Comparison of ENCODE assay signal across 32 cellular contexts in the genomic region with DNA sequence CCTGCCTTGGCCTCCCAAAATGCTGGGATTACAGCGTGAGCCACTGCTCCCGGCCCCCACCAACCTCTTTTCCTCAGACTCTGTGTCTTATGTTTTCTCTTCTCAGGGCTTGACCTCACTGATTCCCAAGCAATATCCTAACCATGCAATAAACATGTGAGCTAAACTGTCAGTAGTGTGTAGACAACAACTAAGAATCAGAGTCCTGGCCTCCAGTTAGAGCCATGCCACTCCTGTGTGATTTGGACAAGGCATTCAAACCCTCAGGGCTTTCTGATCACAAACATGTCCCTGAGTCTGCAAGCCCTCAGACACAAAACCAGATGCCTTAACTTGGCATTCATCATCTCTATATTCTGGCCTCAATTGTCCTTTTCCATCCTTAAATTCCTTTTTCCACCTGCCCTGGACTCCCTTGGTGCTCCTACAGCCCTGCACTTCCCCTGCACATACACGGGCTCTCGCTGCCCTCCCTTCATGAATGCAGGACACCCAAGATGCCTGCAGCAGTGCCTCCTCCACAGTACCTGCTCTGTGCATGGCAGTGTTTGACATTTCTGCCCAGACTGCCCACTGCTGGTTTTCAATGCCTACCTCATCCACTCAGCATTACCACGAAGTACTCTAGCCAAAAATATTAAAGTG.
"Had no signal": no experiment of that assay in that cellular context is flagged by ENCODE, and none has a peak within 500 bp of the region (broad histone marks: within the 10 kb centered on the region; RNA-seq: fewer than 3 reads in every experiment).

No MANE protein-coding gene starts in this region.

- H3K9me3 ChIP-seq: ascending aorta, breast epithelium, colonic mucosa, gastrocnemius medialis had no signal

- H3K4me1 Mint-ChIP-seq: activated CD4-positive, alpha-beta T cell treated with anti-CD3 and anti-CD28 coated beads for 36 hours; activated CD4-positive, alpha-beta T cell treated with anti-CD3 and anti-CD28 coated beads, Interleukin-2, amount 10 ng/mL, durations not matched to agents 24 days and 14 days; activated CD8-positive, alpha-beta memory T cell treated with anti-CD3 and anti-CD28 coated beads, Interleukin-2, amount 10 ng/mL, durations not matched to agents 7 days and 5 days; activated naive CD4-positive, alpha-beta T cell treated with anti-CD3 and anti-CD28 coated beads, Interleukin-2, amount 10 ng/mL, durations not matched to agents 7 days and 5 days; activated naive CD8-positive, alpha-beta T cell treated with anti-CD3 and anti-CD28 coated beads, Interleukin-2, amount 10 ng/mL, durations not matched to agents 7 days and 5 days; brain; T-helper 17 cell had no signal

- H3K36me3 ChIP-seq: ascending aorta, breast epithelium, cardiac muscle cell, colonic mucosa, gastrocnemius medialis had no signal

- H3K36me3 Mint-ChIP-seq: activated CD4-positive, alpha-beta memory T cell treated with anti-CD3 and anti-CD28 coated beads for 36 hours; activated CD8-positive, alpha-beta memory T cell treated with anti-CD3 and anti-CD28 coated beads, Interleukin-2, amount 10 ng/mL, durations not matched to agents 7 days and 5 days; activated naive CD4-positive, alpha-beta T cell treated with anti-CD3 and anti-CD28 coated beads, Interleukin-2, amount 10 ng/mL, durations not matched to agents 7 days and 5 days; activated naive CD4-positive, alpha-beta T cell treated with anti-CD3 and anti-CD28 coated beads, Interleukin-2, amount 50 U/mL, for 72 hours; activated naive CD8-positive, alpha-beta T cell treated with anti-CD3 and anti-CD28 coated beads, Interleukin-2, amount 10 ng/mL, durations not matched to agents 7 days and 5 days; brain had no signal

- H3K4me1 ChIP-seq: ascending aorta, breast epithelium, colonic mucosa, foreskin keratinocyte, gastrocnemius medialis had no signal

- H3K4me3 Mint-ChIP-seq: activated CD4-positive, alpha-beta memory T cell treated with anti-CD3 and anti-CD28 coated beads for 36 hours; activated CD4-positive, alpha-beta T cell treated with anti-CD3 and anti-CD28 coated beads for 36 hours; activated CD4-positive, alpha-beta T cell treated with anti-CD3 and anti-CD28 coated beads, Interleukin-2, amount 10 ng/mL, durations not matched to agents 24 days and 14 days; activated CD8-positive, alpha-beta memory T cell treated with anti-CD3 and anti-CD28 coated beads, Interleukin-2, amount 10 ng/mL, durations not matched to agents 7 days and 5 days; activated CD8-positive, alpha-beta T cell treated with anti-CD3 and anti-CD28 coated beads, Interleukin-2, amount 10 ng/mL, durations not matched to agents 7 days and 5 days; activated naive CD4-positive, alpha-beta T cell treated with anti-CD3 and anti-CD28 coated beads, Interleukin-2, amount 10 ng/mL, durations not matched to agents 7 days and 5 days; activated naive CD8-positive, alpha-beta T cell treated with anti-CD3 and anti-CD28 coated beads, Interleukin-2, amount 10 ng/mL, durations not matched to agents 7 days and 5 days; activated T-helper 1 cell treated with anti-CD3 and anti-CD28 coated beads, Interleukin-12 subunit alpha, Interleukin-12 subunit beta, Interleukin-2, Interleukin-4 antibody, amounts not matched to agents 30 ng/mL and 10 ng/mL and 1 ng/mL, durations not matched to agents 14 hours and 24 hours and 36 hours; brain; T-helper 17 cell; T-helper 2 cell treated with Interferon-gamma antibody and Interleukin-4, amounts not matched to agents 5 μg/mL and 100 μg/mL, for 36 hours had no signal

- H3K27me3 ChIP-seq: ascending aorta, breast epithelium, cardiac muscle cell, colonic mucosa, gastrocnemius medialis had no signal

- H3K4me3 ChIP-seq: ascending aorta, breast epithelium, cardiac muscle cell, colonic mucosa, gastrocnemius medialis had no signal

- H3K9me3 Mint-ChIP-seq: activated CD4-positive, alpha-beta memory T cell treated with anti-CD3 and anti-CD28 coated beads for 36 hours; activated CD4-positive, alpha-beta T cell treated with anti-CD3 and anti-CD28 coated beads, Interleukin-2, amount 10 ng/mL, durations not matched to agents 24 days and 14 days; activated naive CD4-positive, alpha-beta T cell treated with anti-CD3 and anti-CD28 coated beads, Interleukin-2, amount 10 ng/mL, durations not matched to agents 7 days and 5 days; activated naive CD4-positive, alpha-beta T cell treated with anti-CD3 and anti-CD28 coated beads, Interleukin-2, amount 50 U/mL, for 72 hours; activated naive CD8-positive, alpha-beta T cell treated with anti-CD3 and anti-CD28 coated beads, Interleukin-2, amount 10 ng/mL, durations not matched to agents 7 days and 5 days; activated T-helper 1 cell treated with anti-CD3 and anti-CD28 coated beads, Interleukin-12 subunit alpha, Interleukin-12 subunit beta, Interleukin-2, Interleukin-4 antibody, amounts not matched to agents 30 ng/mL and 10 ng/mL and 1 ng/mL, durations not matched to agents 14 hours and 24 hours and 36 hours; brain; T-helper 2 cell treated with Interferon-gamma antibody and Interleukin-4, amounts not matched to agents 5 μg/mL and 100 μg/mL, for 36 hours had no signal

- H3K27me3 Mint-ChIP-seq: activated naive CD4-positive, alpha-beta T cell treated with anti-CD3 and anti-CD28 coated beads, Interleukin-2, amount 10 ng/mL, durations not matched to agents 7 days and 5 days; brain had no signal

- DNase-seq: activated CD4-positive, alpha-beta memory T cell treated with anti-CD3 and anti-CD28 coated beads for 36 hours; activated CD4-positive, alpha-beta T cell treated with anti-CD3 and anti-CD28 coated beads for 36 hours; activated CD4-positive, alpha-beta T cell treated with anti-CD3 and anti-CD28 coated beads, Interleukin-2, amount 10 ng/mL, durations not matched to agents 24 days and 14 days; activated CD4-positive, CD25-positive, alpha-beta regulatory T cell; activated CD4-positive, CD25-positive, alpha-beta regulatory T cell treated with anti-CD3 and anti-CD28 coated beads, Interleukin-2, amount 50 U/mL, for 72 hours; activated CD8-positive, alpha-beta memory T cell treated with anti-CD3 and anti-CD28 coated beads, Interleukin-2, amount 10 ng/mL, durations not matched to agents 7 days and 5 days; activated CD8-positive, alpha-beta memory T cell treated with anti-CD3 and anti-CD28 coated beads, Interleukin-2, amount 50 U/mL, for 4 hours; activated CD8-positive, alpha-beta T cell treated with anti-CD3 and anti-CD28 coated beads, Interleukin-2, amount 10 ng/mL, durations not matched to agents 7 days and 5 days; activated gamma-delta T cell; activated naive CD4-positive, alpha-beta T cell; activated naive CD4-positive, alpha-beta T cell treated with anti-CD3 and anti-CD28 coated beads, Interleukin-2, amount 10 ng/mL, durations not matched to agents 7 days and 5 days; activated naive CD8-positive, alpha-beta T cell treated with anti-CD3 and anti-CD28 coated beads, Interleukin-2, amount 10 ng/mL, durations not matched to agents 7 days and 5 days; activated T-cell treated with anti-CD3 and anti-CD28 coated beads, Interleukin-2, amount 50 U/mL, for 1 hour; activated T-cell treated with anti-CD3 and anti-CD28 coated beads, Interleukin-2, amount 50 U/mL, for 48 hours; central memory CD4-positive, alpha-beta T cell; cerebellar nuclear complex; colonic mucosa; effector CD8-positive, alpha-beta T cell; foreskin keratinocyte; gastrocnemius medialis; glutamatergic neuron; T-helper 1 cell; T-helper 17 cell; T1000 had no signal

- H3K27ac Mint-ChIP-seq: activated CD4-positive, alpha-beta memory T cell treated with anti-CD3 and anti-CD28 coated beads for 36 hours; activated CD4-positive, alpha-beta T cell treated with anti-CD3 and anti-CD28 coated beads for 36 hours; activated CD4-positive, alpha-beta T cell treated with anti-CD3 and anti-CD28 coated beads, Interleukin-2, amount 10 ng/mL, durations not matched to agents 24 days and 14 days; activated CD8-positive, alpha-beta memory T cell treated with anti-CD3 and anti-CD28 coated beads, Interleukin-2, amount 10 ng/mL, durations not matched to agents 7 days and 5 days; activated CD8-positive, alpha-beta T cell treated with anti-CD3 and anti-CD28 coated beads, Interleukin-2, amount 10 ng/mL, durations not matched to agents 7 days and 5 days; activated naive CD4-positive, alpha-beta T cell treated with anti-CD3 and anti-CD28 coated beads, Interleukin-2, amount 10 ng/mL, durations not matched to agents 7 days and 5 days; activated naive CD8-positive, alpha-beta T cell treated with anti-CD3 and anti-CD28 coated beads, Interleukin-2, amount 10 ng/mL, durations not matched to agents 7 days and 5 days; activated T-helper 1 cell treated with anti-CD3 and anti-CD28 coated beads, Interleukin-12 subunit alpha, Interleukin-12 subunit beta, Interleukin-2, Interleukin-4 antibody, amounts not matched to agents 30 ng/mL and 10 ng/mL and 1 ng/mL, durations not matched to agents 14 hours and 24 hours and 36 hours; brain; T-helper 17 cell; T-helper 2 cell treated with Interferon-gamma antibody and Interleukin-4, amounts not matched to agents 5 μg/mL and 100 μg/mL, for 36 hours had no signal

- H3K27ac ChIP-seq: ascending aorta, breast epithelium, cardiac muscle cell, colonic mucosa, epithelial cell of prostate, foreskin keratinocyte, gastrocnemius medialis had no signal

- ATAC-seq: activated CD4-positive, alpha-beta T cell treated with anti-CD3 and anti-CD28 coated beads for 36 hours; activated CD8-positive, alpha-beta memory T cell treated with anti-CD3 and anti-CD28 coated beads, Interleukin-2, amount 10 ng/mL, durations not matched to agents 7 days and 5 days; activated CD8-positive, alpha-beta T cell treated with anti-CD3 and anti-CD28 coated beads, Interleukin-2, amount 10 ng/mL, durations not matched to agents 7 days and 5 days; activated naive CD4-positive, alpha-beta T cell treated with anti-CD3 and anti-CD28 coated beads, Interleukin-2, amount 50 U/mL, for 72 hours; foreskin keratinocyte; gastrocnemius medialis; T-helper 17 cell had no signal
